1 cellular context compared by ENCODE assay signal in the genomic region with DNA sequence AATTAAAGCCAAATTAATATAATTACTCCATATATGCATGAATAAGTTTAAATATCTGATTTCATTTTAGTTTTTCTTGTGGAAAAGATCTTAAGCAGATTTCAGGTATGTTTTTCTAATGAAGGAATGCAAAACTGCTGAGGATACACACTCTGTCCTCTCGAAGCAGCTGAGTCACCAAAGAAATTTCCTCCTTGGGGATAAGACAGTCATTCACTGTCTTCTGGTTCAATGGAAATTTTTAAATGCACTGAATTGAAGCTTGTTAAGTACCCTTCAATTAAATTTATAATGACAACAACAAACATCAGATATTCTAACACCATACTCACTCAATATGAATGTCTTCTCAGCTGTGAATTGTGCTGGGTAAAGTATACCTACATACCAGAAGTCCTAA.
TF ChIP-seq lines count a peak whose summit lies in the region.

No MANE protein-coding gene starts in this region.

TF ChIP-seq in A549, 52 proteins besides CTCF, POLR2A, EP300 and RAD21 (continued from another document):
- TF ChIP-seq ELK1 (IDR thresholded peaks at IDR 0.05; ENCODE audit: low read depth, low read length) (no peak), FOSB (CRISPR knock-in tag; IDR thresholded peaks at IDR 0.05) (no peak), KDM1A (IDR thresholded peaks at IDR 0.05; ENCODE audit: low read depth) (no peak), NFE2L2 (conservative IDR thresholded peaks at IDR 0.05; ENCODE audit: low read length) (no peak), ZFP36 (IDR thresholded peaks at IDR 0.05; ENCODE audit: borderline replicate concordance, partially characterized antibody) (no peak), SREBF2 (IDR thresholded peaks at IDR 0.05) (no peak), TP53 (CRISPR knock-in tag; IDR thresholded peaks at IDR 0.05) (no peak)
- TF ChIP-seq, protein P1, sequence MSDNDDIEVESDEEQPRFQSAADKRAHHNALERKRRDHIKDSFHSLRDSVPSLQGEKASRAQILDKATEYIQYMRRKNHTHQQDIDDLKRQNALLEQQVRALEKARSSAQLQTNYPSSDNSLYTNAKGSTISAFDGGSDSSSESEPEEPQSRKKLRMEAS (IDR thresholded peaks at IDR 0.05), result no peak
- TF ChIP-seq, protein P2, sequence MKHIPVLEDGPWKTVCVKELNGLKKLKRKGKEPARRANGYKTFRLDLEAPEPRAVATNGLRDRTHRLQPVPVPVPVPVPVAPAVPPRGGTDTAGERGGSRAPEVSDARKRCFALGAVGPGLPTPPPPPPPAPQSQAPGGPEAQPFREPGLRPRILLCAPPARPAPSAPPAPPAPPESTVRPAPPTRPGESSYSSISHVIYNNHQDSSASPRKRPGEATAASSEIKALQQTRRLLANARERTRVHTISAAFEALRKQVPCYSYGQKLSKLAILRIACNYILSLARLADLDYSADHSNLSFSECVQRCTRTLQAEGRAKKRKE (CRISPR knock-in tag; IDR thresholded peaks at IDR 0.05; ENCODE audit: low read depth), result no peak
